In the genomic region with DNA sequence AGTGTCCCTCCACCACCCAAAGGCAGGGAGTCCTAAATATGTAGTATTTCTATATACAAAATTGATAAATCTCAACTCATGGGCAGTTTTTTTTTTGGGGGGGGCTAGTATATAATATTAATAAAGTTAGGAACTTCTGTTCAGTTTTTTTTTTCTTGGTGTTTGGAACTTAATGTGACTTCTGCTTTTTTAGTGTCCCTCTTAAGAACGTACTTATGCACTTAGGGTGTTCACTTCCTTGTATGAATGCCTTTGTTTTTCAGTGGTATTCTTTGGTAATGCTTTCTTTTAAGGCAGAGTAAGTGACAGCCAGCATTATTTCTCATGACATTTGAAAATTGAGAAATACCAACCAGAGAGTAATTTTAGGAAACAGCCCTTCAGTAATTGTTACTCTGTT, we compare ENCODE assay signal across 10 cellular contexts. TPM values are rescaled to one million over a fixed set of nuclear protein-coding genes. Genes with fewer than 3 reads are reported as not detected.
DNase-seq lines count a peak whose midpoint lies in the region; ATAC-seq, FAIRE-seq and TF ChIP-seq lines count a peak whose summit lies in the region.
"Had no signal": no experiment of that assay in that cellular context is flagged by ENCODE, and none has a peak within 500 bp of the region (broad histone marks: within the 10 kb centered on the region; RNA-seq: fewer than 3 reads in every experiment).

No MANE protein-coding gene starts in this region.

- H3K27me3 ChIP-seq in smooth muscle cell (ENCODE audit: low read depth) = no peaks in the 10 kb centered on the region
- peaks cover 2 to 8% of the 10 kb centered on the region in 2 donors for H3K27me3 ChIP-seq in small intestine (ENCODE audit: control insufficient read depth in 2 of 2, insufficient read depth in 2 of 2, low read length in 2 of 2)

- H3K79me2 ChIP-seq in smooth muscle cell (ENCODE audit: low read depth) = no peaks in the 10 kb centered on the region

- H3K4me1 ChIP-seq in smooth muscle cell (ENCODE audit: low read depth) (peaks cover 17% of the 10 kb centered on the region), small intestine (ENCODE audit: control insufficient read depth in 2 of 2, insufficient read depth in 1 of 2, low read depth in 1 of 2, low read length in 1 of 2) (no peaks in the 10 kb centered on the region)

- H3K36me3 ChIP-seq in smooth muscle cell (ENCODE audit: low read depth) (no peaks in the 10 kb centered on the region), small intestine (ENCODE audit: control insufficient read depth in 2 of 2, insufficient read depth in 2 of 2, low read length in 2 of 2) (no peaks in the 10 kb centered on the region)

- 78% methylated on average over 1 of the region's 1 CpG for WGBS in smooth muscle cell (ENCODE audit: low lambda C conversion rate)
- 52 to 67% (median 54%) methylated on average over 1 of the region's 1 CpG for WGBS in small intestine, 3 donors

- H3K9me3 ChIP-seq in smooth muscle cell (replicated peaks; ENCODE audit: low read depth) (no peaks in the 10 kb centered on the region), small intestine (ENCODE audit: control insufficient read depth, low read depth) (no peaks in the 10 kb centered on the region)

- no peak for ATAC-seq in activated CD8-positive, alpha-beta T cell treated with anti-CD3 and anti-CD28 coated beads, Interleukin-2, amount 10 ng/mL, durations not matched to agents 7 days and 5 days
- ATAC-seq: Right ventricle myocardium inferior had no signal

- peaks cover 54% of the 10 kb centered on the region for H3K4me1 Mint-ChIP-seq in activated CD8-positive, alpha-beta T cell treated with anti-CD3 and anti-CD28 coated beads, Interleukin-2, amount 10 ng/mL, durations not matched to agents 7 days and 5 days (ENCODE audit: low read depth)
- peaks cover 32% of the 10 kb centered on the region for H3K4me1 Mint-ChIP-seq in neural crest cell

- in situ Hi-C loops in KBM-7 (cut with MboI; ENCODE audit: low pct_unique_long_range_greater_than_20kb, low sequenced_read_pairs) = no loop called here

- H3K4me3 ChIP-seq in GM08714 (ENCODE audit: low read length) (peak overlapping the region; percentile 83; the same call in 1 of the 2 replicates), smooth muscle cell (no peak overlapping the region), small intestine (ENCODE audit: low read depth in 1 of 2, low read length in 2 of 2) (no peak overlapping the region)

- H3K9me3 Mint-ChIP-seq in activated CD8-positive, alpha-beta T cell treated with anti-CD3 and anti-CD28 coated beads, Interleukin-2, amount 10 ng/mL, durations not matched to agents 7 days and 5 days (ENCODE audit: insufficient read depth) = no peaks in the 10 kb centered on the region
- H3K9me3 Mint-ChIP-seq in neural crest cell = no peaks in the 10 kb centered on the region

- no peak overlapping the region for H3K9ac ChIP-seq in smooth muscle cell (ENCODE audit: low read depth)

- no peak for FAIRE-seq in small intestine (lab: Jason Lieb, UNC)
- FAIRE-seq: frontal cortex had no signal

- peak; percentile 70 for DNase-seq in KBM-7
- no peak for DNase-seq in activated CD8-positive, alpha-beta T cell treated with anti-CD3 and anti-CD28 coated beads, Interleukin-2, amount 10 ng/mL, durations not matched to agents 7 days and 5 days
- DNase-seq in neural crest cell (ENCODE audit: low read depth, low spot score) = no peak
- DNase-seq in smooth muscle cell (lab: John Stamatoyannopoulos, UW; ENCODE audit: unreplicated experiment) = no peak
- no peak for DNase-seq in small intestine
- no peak for DNase-seq in GM19240 (ENCODE audit: insufficient read length, low spot score)
- DNase-seq: DMS53 had no signal

- H2AFZ ChIP-seq in smooth muscle cell (ENCODE audit: low read depth) = no peak overlapping the region

- H3K27ac Mint-ChIP-seq in activated CD8-positive, alpha-beta T cell treated with anti-CD3 and anti-CD28 coated beads, Interleukin-2, amount 10 ng/mL, durations not matched to agents 7 days and 5 days = peak overlapping the region; percentile 58
- H3K27ac Mint-ChIP-seq in neural crest cell (ENCODE audit: unreplicated experiment) = no peak overlapping the region

- POLR2A ChIA-PET in activated CD8-positive, alpha-beta T cell treated with anti-CD3 and anti-CD28 coated beads, Interleukin-2, amount 10 ng/mL, durations not matched to agents 7 days and 5 days (lab: Charles Lee) = no interaction called here

- peak overlapping the region; percentile 98 for H3K4me3 Mint-ChIP-seq in activated CD8-positive, alpha-beta T cell treated with anti-CD3 and anti-CD28 coated beads, Interleukin-2, amount 10 ng/mL, durations not matched to agents 7 days and 5 days
- peak overlapping the region; percentile 94 for H3K4me3 Mint-ChIP-seq in neural crest cell

- TF ChIP-seq CTCF in neural crest cell (conservative IDR thresholded peaks at IDR 0.05) (no peak), smooth muscle cell (IDR thresholded peaks at IDR 0.05; ENCODE audit: borderline replicate concordance, insufficient read depth, poor library complexity, severe bottlenecking) (no peak)

- peaks cover 37% of the 10 kb centered on the region for H3K36me3 Mint-ChIP-seq in activated CD8-positive, alpha-beta T cell treated with anti-CD3 and anti-CD28 coated beads, Interleukin-2, amount 10 ng/mL, durations not matched to agents 7 days and 5 days (ENCODE audit: low read depth)
- H3K36me3 Mint-ChIP-seq in neural crest cell (ENCODE audit: low read depth) = no peaks in the 10 kb centered on the region

- H3K27ac ChIP-seq in smooth muscle cell (ENCODE audit: low read depth) (no peak overlapping the region), small intestine (ENCODE audit: low read depth in 1 of 2, low read length in 1 of 2) (no peak overlapping the region)

- H3K4me2 ChIP-seq in smooth muscle cell = no peak overlapping the region

- CTCF ChIA-PET in activated CD8-positive, alpha-beta T cell treated with anti-CD3 and anti-CD28 coated beads, Interleukin-2, amount 10 ng/mL, durations not matched to agents 7 days and 5 days (lab: Charles Lee) = interaction anchor here (1.3 to 5.2 kb wide), 7 partner anchors 8 to 206 kb away, joined by 3 to 43 read pairs (median 14); no protein-coding TSS in a partner anchor

- no peaks in the 10 kb centered on the region for H4K20me1 ChIP-seq in smooth muscle cell (ENCODE audit: low read depth)

- no peaks in the 10 kb centered on the region for H3K27me3 Mint-ChIP-seq in activated CD8-positive, alpha-beta T cell treated with anti-CD3 and anti-CD28 coated beads, Interleukin-2, amount 10 ng/mL, durations not matched to agents 7 days and 5 days (ENCODE audit: low read depth)
- H3K27me3 Mint-ChIP-seq in neural crest cell (ENCODE audit: low read depth) = peaks cover 25% of the 10 kb centered on the region

- peaks cover 3% of the 10 kb centered on the region for H3F3A ChIP-seq in smooth muscle cell (ENCODE audit: low read depth)

RNA-seq across cellular contexts. Expression of a gene that starts 2.3 kb away (rescaled TPM):
- 10 to 100 TPM; 35.0 to 36.6 TPM for total RNA-seq in activated CD8-positive, alpha-beta T cell treated with anti-CD3 and anti-CD28 coated beads, Interleukin-2, amount 10 ng/mL, durations not matched to agents 7 days and 5 days
- 19.3 and 19.4 TPM in 2 replicates for total RNA-seq in neural crest cell
- total RNA-seq in smooth muscle cell = 4.6 and 4.7 TPM in 2 replicates
- polyA plus RNA-seq in smooth muscle cell = 1.0 and 2.2 TPM in 2 replicates
- polyA plus RNA-seq in small intestine = 1 to 10 TPM in 1 of 3 donors, under 1 TPM in 2; 0.22 to 3.2 (median 0.81) TPM
